ENCODE assay signal across 8 cellular contexts in genomic region chr11:6755303-6755952, GRCh38. TPM values are rescaled to one million over a fixed set of nuclear protein-coding genes. Genes with fewer than 3 reads are reported as not detected.
A peak's percentile ranks its signal among the peaks of the same experiment; 100 is the strongest.
DNase-seq lines count a peak whose midpoint lies in the region; ATAC-seq, FAIRE-seq and TF ChIP-seq lines count a peak whose summit lies in the region.

No MANE protein-coding gene starts in this region.

- H3K79me2 ChIP-seq in GM12878 (ENCODE audit: control insufficient read depth, insufficient read depth, low read length) = no peaks in the 10 kb centered on the region

- H3K9me3 Mint-ChIP-seq in CD8-positive, alpha-beta T cell = no peaks in the 10 kb centered on the region
- no peaks in the 10 kb centered on the region for H3K9me3 Mint-ChIP-seq in stimulated activated effector memory CD8-positive, alpha-beta T cell treated with anti-CD3 and anti-CD28 coated beads, Interleukin-12 subunit alpha, Interleukin-12 subunit beta, amount 100 ng/mL, for 72 hours
- H3K9me3 Mint-ChIP-seq in stimulated activated memory B cell treated with anti-CD40 and anti-IgM and Interleukin-4, amounts not matched to agents 10 μg/mL and 1 μg/mL and 100 μg/mL, for 72 hours = peaks cover 2% of the 10 kb centered on the region

- intact Hi-C loops in CD8-positive, alpha-beta T cell (cut with DNase I, micrococcal nuclease) = loop anchor here (1.0 to 10.0 kb wide), 5 partner anchors 10 to 1929 kb away; partner anchors contain the start of genes ILK (in 1 of the 2), RPL27A (in 1 of the 2), RRP8 (in 1 of the 2) and TRIM66 (in 1 of the 2)
- intact Hi-C loops in GM12878 (cut with micrococcal nuclease; ENCODE audit: unreplicated experiment) = no loop called here

- no peak overlapping the region for H3K9ac ChIP-seq in GM12878 (ENCODE audit: control insufficient read depth, insufficient read depth, low read length)

- no peak overlapping the region for H3K4me2 ChIP-seq in GM12878 (ENCODE audit: control insufficient read depth, insufficient read depth)

- no peak overlapping the region for H3K27ac ChIP-seq in CD8-positive, alpha-beta T cell (ENCODE audit: low read depth, low read length)
- H3K27ac ChIP-seq in GM12878 (ENCODE audit: control insufficient read depth, insufficient read depth) = no peak overlapping the region

- POLR2A ChIA-PET in CD8-positive, alpha-beta T cell (lab: Charles Lee) = interaction anchor here (0.6 to 4.6 kb wide), 5 partner anchors 9 to 98 kb away, joined by 3 to 16 read pairs (median 6); no protein-coding TSS in a partner anchor
- POLR2A ChIA-PET in GM12878 (lab: Charles Lee) = interaction anchor here (0.6 to 2.0 kb wide), 5 partner anchors 8 to 18 kb away, joined by 3 to 8 read pairs (median 4); no protein-coding TSS in a partner anchor

- no TSS peak for BruUV-seq in GM12878 (replicated peaks; lab: Mats Ljungman, UMichigan)

- H3K27ac Mint-ChIP-seq in CD8-positive, alpha-beta T cell = no peak overlapping the region
- H3K27ac Mint-ChIP-seq in stimulated activated effector memory CD8-positive, alpha-beta T cell treated with anti-CD3 and anti-CD28 coated beads, Interleukin-12 subunit alpha, Interleukin-12 subunit beta, amount 100 ng/mL, for 72 hours = no peak overlapping the region
- H3K27ac Mint-ChIP-seq in stimulated activated memory B cell treated with anti-CD40 and anti-IgM and Interleukin-4, amounts not matched to agents 10 μg/mL and 1 μg/mL and 100 μg/mL, for 72 hours = no peak overlapping the region

- TF ChIP-seq POLR2A in GM12891 (IDR thresholded peaks at IDR 0.05; ENCODE audit: low read depth, low read length) = no peak
- no peak for TF ChIP-seq POLR2A in GM12878 (IDR thresholded peaks at IDR 0.05; ENCODE audit: low read depth, low read length)

- DNase-seq in CD8-positive, alpha-beta T cell = peak in 5 of 7 experiments; percentile 21 to 61 (median 37)
- DNase-seq in GM12891 (ENCODE audit: insufficient read length, low spot score) = no peak
- DNase-seq in NCI-H69 (lab: John Stamatoyannopoulos, UW) = peak; percentile 47
- no peak for DNase-seq in GM12878 (ENCODE audit: low read depth, low spot score)
- DNase-seq in iPS-NIHi7 (ENCODE audit: extremely low spot score) = peak; percentile 80
- no peak for DNase-seq in stimulated activated effector memory CD8-positive, alpha-beta T cell treated with anti-CD3 and anti-CD28 coated beads, Interleukin-12 subunit alpha, Interleukin-12 subunit beta, amount 100 ng/mL, for 72 hours (ENCODE audit: low spot score in 2 of 2)

- H3K27me3 Mint-ChIP-seq in CD8-positive, alpha-beta T cell (ENCODE audit: low read depth) = no peaks in the 10 kb centered on the region
- no peaks in the 10 kb centered on the region for H3K27me3 Mint-ChIP-seq in stimulated activated memory B cell treated with anti-CD40 and anti-IgM and Interleukin-4, amounts not matched to agents 10 μg/mL and 1 μg/mL and 100 μg/mL, for 72 hours

- ATAC-seq in CD8-positive, alpha-beta T cell = peak; percentile 70
- ATAC-seq in GM12878 (peak; percentile 74), HG02763 (IDR thresholded peaks at IDR 0.05; ENCODE audit: unreplicated experiment) (no peak)
- peak; percentile 71 for ATAC-seq in stimulated activated effector memory CD8-positive, alpha-beta T cell treated with anti-CD3 and anti-CD28 coated beads, Interleukin-12 subunit alpha, Interleukin-12 subunit beta, amount 100 ng/mL, for 72 hours
- ATAC-seq in stimulated activated memory B cell treated with anti-CD40 and anti-IgM and Interleukin-4, amounts not matched to agents 10 μg/mL and 1 μg/mL and 100 μg/mL, for 72 hours = no peak

- in situ Hi-C loops in GM12878 (cut with MboI) = no loop called here

- H2AFZ ChIP-seq in GM12878 (ENCODE audit: control insufficient read depth, low read depth, low read length) = no peak overlapping the region

- H3K36me3 ChIP-seq in CD8-positive, alpha-beta T cell (ENCODE audit: insufficient read depth, low read length) = no peaks in the 10 kb centered on the region
- H3K36me3 ChIP-seq in GM12878 (ENCODE audit: control insufficient read depth in 2 of 2, insufficient read depth in 2 of 2, low read length in 1 of 2) = no peaks in the 10 kb centered on the region

- 0% methylated on average over 5 of the region's 5 CpGs for WGBS in GM12878 (ENCODE audit: insufficient coverage, insufficient replicate concordance, low lambda C conversion rate, missing lambda C conversion rate)

- TF ChIP-seq RAD21 in GM12878 (IDR thresholded peaks at IDR 0.05; ENCODE audit: insufficient read depth, low read depth, low read length) = peak; percentile 48

- no peaks in the 10 kb centered on the region for H3K9me3 ChIP-seq in CD8-positive, alpha-beta T cell (ENCODE audit: low read length)
- no peaks in the 10 kb centered on the region for H3K9me3 ChIP-seq in GM12878 (replicated peaks; ENCODE audit: control insufficient read depth, insufficient read depth, low read length)

- H3K4me1 ChIP-seq in CD8-positive, alpha-beta T cell (ENCODE audit: insufficient read depth, low read length) = no peaks in the 10 kb centered on the region
- no peaks in the 10 kb centered on the region for H3K4me1 ChIP-seq in GM12878 (ENCODE audit: control insufficient read depth, insufficient read depth, low read length)

- no peaks in the 10 kb centered on the region for H4K20me1 ChIP-seq in GM12878 (ENCODE audit: control insufficient read depth, insufficient read depth)

- H3K27me3 ChIP-seq in CD8-positive, alpha-beta T cell (ENCODE audit: insufficient read depth, low read length) = no peaks in the 10 kb centered on the region
- no peaks in the 10 kb centered on the region for H3K27me3 ChIP-seq in GM12878 (replicated peaks in 1 of 2; ENCODE audit: control insufficient read depth in 2 of 2, insufficient read depth in 2 of 2, low read length in 1 of 2)

- peaks cover 20% of the 10 kb centered on the region for H3K4me1 Mint-ChIP-seq in CD8-positive, alpha-beta T cell (ENCODE audit: low read depth)
- H3K4me1 Mint-ChIP-seq in stimulated activated effector memory CD8-positive, alpha-beta T cell treated with anti-CD3 and anti-CD28 coated beads, Interleukin-12 subunit alpha, Interleukin-12 subunit beta, amount 100 ng/mL, for 72 hours = peaks cover 11% of the 10 kb centered on the region
- no peaks in the 10 kb centered on the region for H3K4me1 Mint-ChIP-seq in stimulated activated memory B cell treated with anti-CD40 and anti-IgM and Interleukin-4, amounts not matched to agents 10 μg/mL and 1 μg/mL and 100 μg/mL, for 72 hours

- CTCF ChIA-PET in CD8-positive, alpha-beta T cell (lab: Charles Lee) = interaction anchor here (0.7 to 9.0 kb wide), 31 partner anchors 11 to 460 kb away, joined by 3 to 447 read pairs (median 6); partner anchors contain the start of genes ILK, MRPL17, OR2AG2 and TAF10
- CTCF ChIA-PET in GM12878 (lab: Yijun Ruan, JAX) = interaction anchor here (0.6 to 17.5 kb wide), 43 partner anchors 10 to 939 kb away, joined by 3 to 728 read pairs (median 5); partner anchors contain the start of genes ILK, MRPL17, OR2AG2 and TPP1

- H3K4me3 Mint-ChIP-seq in CD8-positive, alpha-beta T cell = no peak overlapping the region
- H3K4me3 Mint-ChIP-seq in stimulated activated effector memory CD8-positive, alpha-beta T cell treated with anti-CD3 and anti-CD28 coated beads, Interleukin-12 subunit alpha, Interleukin-12 subunit beta, amount 100 ng/mL, for 72 hours = no peak overlapping the region
- H3K4me3 Mint-ChIP-seq in stimulated activated memory B cell treated with anti-CD40 and anti-IgM and Interleukin-4, amounts not matched to agents 10 μg/mL and 1 μg/mL and 100 μg/mL, for 72 hours = no peak overlapping the region

- TF ChIP-seq CTCF in CD8-positive, alpha-beta T cell (IDR thresholded peaks at IDR 0.05) = peak; percentile 84
- TF ChIP-seq CTCF in GM12878 (IDR thresholded peaks at IDR 0.05 in 2 of 3, conservative IDR thresholded peaks at IDR 0.05 in 1 of 3; ENCODE audit: control insufficient read depth in 2 of 3, extremely low read depth in 1 of 3, insufficient read depth in 1 of 3, low read depth in 3 of 3, low read length in 3 of 3) = peak; percentile 68 to 89 (median 84)

- no peak overlapping the region for H3K4me3 ChIP-seq in CD8-positive, alpha-beta T cell (ENCODE audit: low read depth, low read length)
- no peak overlapping the region for H3K4me3 ChIP-seq in GM12878

- TF ChIP-seq EP300 in GM12878 (IDR thresholded peaks at IDR 0.05; ENCODE audit: borderline replicate concordance in 1 of 2, control insufficient read depth in 1 of 2, low read depth in 2 of 2, low read length in 2 of 2) = no peak

- peak; percentile 90 for FAIRE-seq in GM12891 (lab: Jason Lieb, UNC)
- peak; percentile 96 for FAIRE-seq in GM12878 (lab: Jason Lieb, UNC)

- RAD21 ChIA-PET in GM12878 (lab: Charles Lee; ENCODE audit: unreplicated experiment) = interaction anchor here (0.6 to 8.0 kb wide), 14 partner anchors 9 to 377 kb away, joined by 3 to 141 read pairs (median 4); no protein-coding TSS in a partner anchor

- H3K36me3 Mint-ChIP-seq in CD8-positive, alpha-beta T cell = no peaks in the 10 kb centered on the region
- no peaks in the 10 kb centered on the region for H3K36me3 Mint-ChIP-seq in stimulated activated effector memory CD8-positive, alpha-beta T cell treated with anti-CD3 and anti-CD28 coated beads, Interleukin-12 subunit alpha, Interleukin-12 subunit beta, amount 100 ng/mL, for 72 hours
- H3K36me3 Mint-ChIP-seq in stimulated activated memory B cell treated with anti-CD40 and anti-IgM and Interleukin-4, amounts not matched to agents 10 μg/mL and 1 μg/mL and 100 μg/mL, for 72 hours = no peaks in the 10 kb centered on the region

- SMC1A ChIA-PET in GM12878 (lab: Charles Lee; ENCODE audit: uncharacterized antibody, unreplicated experiment) = interaction anchor here (0.6 to 17.8 kb wide), 16 partner anchors 10 to 314 kb away, joined by 3 to 420 read pairs (median 4); partner anchors contain the start of genes HPX, MRPL17 and OR2AG2

RNA-seq across cellular contexts. Expression of gene OR2AG2, which starts 16.3 kb away (rescaled TPM):
- total RNA-seq in CD8-positive, alpha-beta T cell = not detected
- polyA plus RNA-seq in GM12891 (2012; ENCODE audit: low read depth, missing spikeins) = not detected
- 3.2 and 3.5 TPM in 2 replicates for total RNA-seq in GM12878 (2013; cell fraction: nucleolus; rRNA removed)
- total RNA-seq in GM12878 (2014; rRNA removed) (0.06 and 0.16 TPM in 2 replicates), GM12878 (2014; rRNA removed; fragmentation: Illumina TruSeq; extraction: Trizol) (0.05 and 0.09 TPM in 2 replicates), GM12878 (2021) (not detected in 2 replicates)
- not detected for polyA plus RNA-seq in GM12878 (2011; ENCODE audit: low read depth)
- polyA plus RNA-seq in GM12878 (2011; rRNA removed) (0.08 and 0.10 TPM in 2 replicates), GM12878 (2014; fragmentation: Illumina TruSeq; extraction: Trizol) (0.01 and 0.10 TPM in 2 replicates), GM12878 (2014; fragmentation: Nextera tagmentation; extraction: Ambion mirVana) (not detected), GM12878 (2014; rRNA removed) (not detected in 2 replicates), GM12878 (2016; fragmentation: Nextera tagmentation; extraction: Ambion mirVana) (not detected)
- polyA plus RNA-seq in GM12878 (2011; cell fraction: cytosol; rRNA removed) = 0.23 and 0.30 TPM in 2 replicates
- 0.18 and 0.25 TPM in 2 replicates for polyA plus RNA-seq in GM12878 (2011; cell fraction: nucleus; rRNA removed)
- 0.03 TPM in 1 of 2 replicates, not detected in the other for polyA plus RNA-seq in GM12878 (2012)
- polyA minus RNA-seq in GM12878 (2011; rRNA and poly(A)+ RNA removed) = 1.8 and 3.2 TPM in 2 replicates
- polyA minus RNA-seq in GM12878 (2011; cell fraction: cytosol; rRNA and poly(A)+ RNA removed) = not detected in 2 replicates
- polyA minus RNA-seq in GM12878 (2011; cell fraction: nucleus; rRNA and poly(A)+ RNA removed) = 1.8 and 2.1 TPM in 2 replicates

RNA-seq across cellular contexts. Expression of gene OR2AG1, which starts 27.4 kb away (rescaled TPM):
- total RNA-seq in CD8-positive, alpha-beta T cell = not detected
- polyA plus RNA-seq in GM12891 (2012; ENCODE audit: low read depth, missing spikeins) = not detected
- total RNA-seq in GM12878 (2013; cell fraction: nucleolus; rRNA removed) = not detected in 2 replicates
- not detected in 2 replicates for total RNA-seq in GM12878 (2014; rRNA removed)
- total RNA-seq in GM12878 (2014; rRNA removed; fragmentation: Illumina TruSeq; extraction: Trizol) = not detected in 2 replicates
- not detected in 2 replicates for total RNA-seq in GM12878 (2021)
- not detected for polyA plus RNA-seq in GM12878 (2011; ENCODE audit: low read depth)
- not detected in 2 replicates for polyA plus RNA-seq in GM12878 (2011; rRNA removed)
- not detected in 2 replicates for polyA plus RNA-seq in GM12878 (2011; cell fraction: cytosol; rRNA removed)
- polyA plus RNA-seq in GM12878 (2011; cell fraction: nucleus; rRNA removed) = not detected in 2 replicates
- polyA plus RNA-seq in GM12878 (2012) = not detected in 2 replicates
- polyA plus RNA-seq in GM12878 (2014; fragmentation: Illumina TruSeq; extraction: Trizol) = not detected in 2 replicates
- not detected for polyA plus RNA-seq in GM12878 (2014; fragmentation: Nextera tagmentation; extraction: Ambion mirVana)
- polyA plus RNA-seq in GM12878 (2014; rRNA removed) = not detected in 2 replicates
- polyA plus RNA-seq in GM12878 (2016; fragmentation: Nextera tagmentation; extraction: Ambion mirVana) = not detected
- polyA minus RNA-seq in GM12878 (2011; rRNA and poly(A)+ RNA removed) = not detected in 2 replicates
- not detected in 2 replicates for polyA minus RNA-seq in GM12878 (2011; cell fraction: cytosol; rRNA and poly(A)+ RNA removed)
- not detected in 2 replicates for polyA minus RNA-seq in GM12878 (2011; cell fraction: nucleus; rRNA and poly(A)+ RNA removed)

RNA-seq across cellular contexts. Expression of gene OR6A2, which starts 44.1 kb away (rescaled TPM):
- total RNA-seq in CD8-positive, alpha-beta T cell = not detected
- polyA plus RNA-seq in GM12891 (2012; ENCODE audit: low read depth, missing spikeins) = not detected
- 7.3 and 9.5 TPM in 2 replicates for total RNA-seq in GM12878 (2013; cell fraction: nucleolus; rRNA removed)
- total RNA-seq in GM12878 (2014; rRNA removed) = 0.05 and 0.17 TPM in 2 replicates
- 0.04 and 0.05 TPM in 2 replicates for total RNA-seq in GM12878 (2014; rRNA removed; fragmentation: Illumina TruSeq; extraction: Trizol)
- total RNA-seq in GM12878 (2021) = not detected in 2 replicates
- not detected for polyA plus RNA-seq in GM12878 (2011; ENCODE audit: low read depth)
- 0.03 TPM in 1 of 2 replicates, not detected in the other for polyA plus RNA-seq in GM12878 (2011; rRNA removed)
- polyA plus RNA-seq in GM12878 (2011; cell fraction: cytosol; rRNA removed) = not detected in 2 replicates
- polyA plus RNA-seq in GM12878 (2011; cell fraction: nucleus; rRNA removed) = 0.19 and 0.39 TPM in 2 replicates
- polyA plus RNA-seq in GM12878 (2012) = not detected in 2 replicates
- not detected in 2 replicates for polyA plus RNA-seq in GM12878 (2014; fragmentation: Illumina TruSeq; extraction: Trizol)
- polyA plus RNA-seq in GM12878 (2014; fragmentation: Nextera tagmentation; extraction: Ambion mirVana) = not detected
- polyA plus RNA-seq in GM12878 (2014; rRNA removed) = not detected in 2 replicates
- not detected for polyA plus RNA-seq in GM12878 (2016; fragmentation: Nextera tagmentation; extraction: Ambion mirVana)
- polyA minus RNA-seq in GM12878 (2011; rRNA and poly(A)+ RNA removed) = 1.9 and 2.3 TPM in 2 replicates
- not detected in 2 replicates for polyA minus RNA-seq in GM12878 (2011; cell fraction: cytosol; rRNA and poly(A)+ RNA removed)
- polyA minus RNA-seq in GM12878 (2011; cell fraction: nucleus; rRNA and poly(A)+ RNA removed) = 1.5 and 3.5 TPM in 2 replicates

Comparison
In these comparisons a context has a peak if more than half of its experiments do, and no peak if none do; other contexts are left out.
1. ATAC-seq: peak in CD8-positive, alpha-beta T cell (single experiment), GM12878 (single experiment) and stimulated activated effector memory CD8-positive, alpha-beta T cell treated with anti-CD3 and anti-CD28 coated beads, Interleukin-12 subunit alpha, Interleukin-12 subunit beta, amount 100 ng/mL, for 72 hours (single experiment); none in HG02763 (single experiment) and stimulated activated memory B cell treated with anti-CD40 and anti-IgM and Interleukin-4, amounts not matched to agents 10 μg/mL and 1 μg/mL and 100 μg/mL, for 72 hours (single experiment).
2. DNase-seq: peak in CD8-positive, alpha-beta T cell (5 of 7), NCI-H69 (single experiment) and iPS-NIHi7 (single experiment); none in GM12891 (single experiment), GM12878 (single experiment) and stimulated activated effector memory CD8-positive, alpha-beta T cell treated with anti-CD3 and anti-CD28 coated beads, Interleukin-12 subunit alpha, Interleukin-12 subunit beta, amount 100 ng/mL, for 72 hours (0 of 2).